ENCODE assay signal across 8 cellular contexts in the genomic region with DNA sequence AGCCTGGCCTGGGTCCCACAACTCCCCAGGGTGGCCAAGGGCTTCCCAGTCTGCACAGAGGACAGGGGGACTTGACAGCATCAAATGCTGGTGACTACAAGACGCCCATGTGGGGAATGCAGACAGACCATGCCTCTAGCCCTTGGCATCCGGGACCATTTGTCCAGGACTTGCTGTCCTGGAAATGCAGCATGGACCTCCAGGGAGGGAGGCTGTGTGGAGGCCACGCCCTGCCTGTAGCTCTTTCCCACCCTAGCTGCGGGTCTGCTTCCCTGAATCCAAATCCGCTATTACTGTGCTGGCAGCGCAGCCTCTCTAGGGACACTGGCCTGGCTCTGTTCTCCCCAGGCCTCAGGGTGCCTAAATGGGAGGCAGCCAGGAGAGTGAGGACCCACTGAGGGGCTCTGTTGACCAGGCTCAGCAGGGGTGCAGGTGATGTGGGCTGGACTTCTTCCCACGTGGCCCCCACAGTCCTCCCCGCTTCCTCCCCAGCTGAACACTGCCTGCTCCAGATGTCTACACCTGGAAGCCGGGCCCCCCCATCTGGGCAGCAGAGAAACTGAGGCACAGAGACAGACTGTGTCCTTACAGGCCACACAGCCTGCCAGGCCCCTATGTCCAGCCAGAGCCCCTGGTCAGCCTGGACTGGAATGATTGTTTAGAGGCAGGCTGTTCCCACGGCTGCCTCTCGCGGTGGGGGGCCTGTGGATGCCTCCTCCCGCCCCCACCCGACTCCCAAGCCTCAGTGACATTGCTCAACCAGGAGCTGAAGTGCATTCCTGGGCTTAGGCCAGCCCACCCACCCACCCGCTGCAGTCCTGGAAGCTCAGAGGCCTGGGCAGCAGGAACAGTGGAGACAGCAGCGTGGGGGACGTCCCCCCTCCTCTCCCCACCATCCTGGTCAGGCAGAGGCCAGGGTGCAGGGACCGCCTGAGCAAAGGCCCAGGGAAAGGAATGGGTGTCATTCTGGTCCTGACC. TPM values are rescaled to one million over a fixed set of nuclear protein-coding genes. Genes with fewer than 3 reads are reported as not detected.
A peak's percentile ranks its signal among the peaks of the same experiment; 100 is the strongest.
DNase-seq lines count a peak whose midpoint lies in the region; ATAC-seq and TF ChIP-seq lines count a peak whose summit lies in the region.
"Not testable (repeated sequence)": the region's sequence is repeated elsewhere in the genome, so short reads cannot be mapped to it uniquely, and the experiment has no call there.
"Had no signal": no experiment of that assay in that cellular context is flagged by ENCODE, and none has a peak within 500 bp of the region (broad histone marks: within the 10 kb centered on the region; RNA-seq: fewer than 3 reads in every experiment).

No MANE protein-coding gene starts in this region.

- H3K27ac Mint-ChIP-seq in activated CD8-positive, alpha-beta T cell treated with anti-CD3 and anti-CD28 coated beads, Interleukin-2, amount 10 ng/mL, durations not matched to agents 7 days and 5 days: peak overlapping the region; percentile 46
- peak overlapping the region; percentile 93 for H3K27ac Mint-ChIP-seq in chondrocyte (ENCODE audit: unreplicated experiment)

- ATAC-seq in activated CD8-positive, alpha-beta T cell treated with anti-CD3 and anti-CD28 coated beads, Interleukin-2, amount 10 ng/mL, durations not matched to agents 7 days and 5 days: not testable (repeated sequence)

- H3K27ac ChIP-seq in ovary: peak overlapping the region; percentile 86 to 93
- H3K27ac ChIP-seq in stomach: peak overlapping the region; percentile 70 to 88 (median 85)

- intact Hi-C loops in ovary (cut with DNase I): loop anchor here in 3 of 4 donors (5.0 kb wide), 3 partner anchors 39 to 59 kb away; no protein-coding TSS in a partner anchor
- intact Hi-C loops in stomach (cut with DNase I; ENCODE audit: low total_unique reads): loop anchor here (10.0 kb wide), 1 partner anchor 61 kb away; the partner anchor contains the start of gene SUSD2

- TF ChIP-seq CTCF in chondrocyte (IDR thresholded peaks at IDR 0.05); fibroblast of villous mesenchyme (IDR thresholded peaks at IDR 0.05; ENCODE audit: insufficient read depth, low read depth, low read length); ovary (IDR thresholded peaks at IDR 0.05); stomach (IDR thresholded peaks at IDR 0.05): not testable (repeated sequence)

- not testable (repeated sequence) for TF ChIP-seq POLR2A in ovary (IDR thresholded peaks at IDR 0.05); stomach (IDR thresholded peaks at IDR 0.05)

- not testable (repeated sequence) for H3K4me3 ChIP-seq in fibroblast of villous mesenchyme (ENCODE audit: low read depth, low read length)
- H3K4me3 ChIP-seq in ovary (peak overlapping the region; percentile 1), stomach (peak overlapping the region in 3 of 4 donors; percentile 21 to 44 (median 25))

- H3K9me3 ChIP-seq in ovary, stomach: not testable (repeated sequence)

- not testable (repeated sequence) for H3K9me3 Mint-ChIP-seq in activated CD8-positive, alpha-beta T cell treated with anti-CD3 and anti-CD28 coated beads, Interleukin-2, amount 10 ng/mL, durations not matched to agents 7 days and 5 days (ENCODE audit: insufficient read depth); chondrocyte (ENCODE audit: low read depth)

- peak; percentile 30 for DNase-seq in GM03348 (ENCODE audit: low spot score)
- not testable (repeated sequence) for DNase-seq in activated CD8-positive, alpha-beta T cell treated with anti-CD3 and anti-CD28 coated beads, Interleukin-2, amount 10 ng/mL, durations not matched to agents 7 days and 5 days
- DNase-seq in chondrocyte (ENCODE audit: low spot score): peak; percentile 90
- peak; percentile 87 for DNase-seq in fibroblast of villous mesenchyme (ENCODE audit: low read depth)
- peak; percentile 27 for DNase-seq in left kidney (ENCODE audit: low read depth, low spot score)
- peak; percentile 57 to 80 (median 77) for DNase-seq in ovary
- peak; percentile 38 for DNase-seq in stomach

- POLR2A ChIA-PET in activated CD8-positive, alpha-beta T cell treated with anti-CD3 and anti-CD28 coated beads, Interleukin-2, amount 10 ng/mL, durations not matched to agents 7 days and 5 days (lab: Charles Lee): not testable (repeated sequence)

- H3K36me3 Mint-ChIP-seq in activated CD8-positive, alpha-beta T cell treated with anti-CD3 and anti-CD28 coated beads, Interleukin-2, amount 10 ng/mL, durations not matched to agents 7 days and 5 days (ENCODE audit: low read depth); chondrocyte (ENCODE audit: low read depth): not testable (repeated sequence)

- H3K4me3 Mint-ChIP-seq in activated CD8-positive, alpha-beta T cell treated with anti-CD3 and anti-CD28 coated beads, Interleukin-2, amount 10 ng/mL, durations not matched to agents 7 days and 5 days: not testable (repeated sequence)
- peak overlapping the region; percentile 59 for H3K4me3 Mint-ChIP-seq in chondrocyte (ENCODE audit: unreplicated experiment)

- not testable (repeated sequence) for H3K27me3 ChIP-seq in ovary, stomach

- H3K4me1 ChIP-seq in ovary (ENCODE audit: insufficient read depth) (peaks cover 21% of the 10 kb centered on the region), stomach (peaks cover 21 to 59% (median 36%) of the 10 kb centered on the region in 4 donors)

- not testable (repeated sequence) for H3K36me3 ChIP-seq in ovary, stomach

- not testable (repeated sequence) for H3K27me3 Mint-ChIP-seq in activated CD8-positive, alpha-beta T cell treated with anti-CD3 and anti-CD28 coated beads, Interleukin-2, amount 10 ng/mL, durations not matched to agents 7 days and 5 days (ENCODE audit: low read depth); chondrocyte (ENCODE audit: low read depth)

- WGBS in ovary, 3 donors: 15 to 20% (median 18%) methylated on average over 16 to 18 of the region's 18 CpGs
- WGBS in stomach, 5 donors: 48 to 76% (median 70%) methylated on average over 12 to 18 of the region's 18 CpGs

- peaks cover 45% of the 10 kb centered on the region for H3K4me1 Mint-ChIP-seq in activated CD8-positive, alpha-beta T cell treated with anti-CD3 and anti-CD28 coated beads, Interleukin-2, amount 10 ng/mL, durations not matched to agents 7 days and 5 days (ENCODE audit: low read depth)
- H3K4me1 Mint-ChIP-seq in chondrocyte (ENCODE audit: low read depth): peaks cover 64% of the 10 kb centered on the region

- CTCF ChIA-PET in activated CD8-positive, alpha-beta T cell treated with anti-CD3 and anti-CD28 coated beads, Interleukin-2, amount 10 ng/mL, durations not matched to agents 7 days and 5 days (lab: Charles Lee): interaction anchor here (0.9 to 1.5 kb wide), 3 partner anchors 14 to 88 kb away, joined by 3 to 6 read pairs (median 3); no protein-coding TSS in a partner anchor

- peak; percentile 30 for TF ChIP-seq EP300 in ovary (IDR thresholded peaks at IDR 0.05)
- TF ChIP-seq EP300 in stomach (IDR thresholded peaks at IDR 0.05): peak; percentile 69

RNA-seq across cellular contexts. Expression of gene GGT5, which starts 1.0 kb away (rescaled TPM):
- under 1 TPM; 0.29 to 0.44 TPM for total RNA-seq in activated CD8-positive, alpha-beta T cell treated with anti-CD3 and anti-CD28 coated beads, Interleukin-2, amount 10 ng/mL, durations not matched to agents 7 days and 5 days
- total RNA-seq in chondrocyte (30.7 to 47.2 TPM (median 37.5 TPM) in 3 replicates), fibroblast of villous mesenchyme (0.97 and 2.2 TPM in 2 replicates), ovary (10 to 100 TPM in 6 of 7 donors, 1 to 10 TPM in 1; 4.6 to 34.0 (median 18.0) TPM), stomach (10 to 100 TPM in 4 of 5 donors, 1 to 10 TPM in 1; 9.9 to 48.8 (median 29.0) TPM)
- polyA plus RNA-seq in ovary (10 to 100 TPM; 24.7 to 32.1 TPM), stomach (10 to 100 TPM; 17.0 to 22.6 (median 18.2) TPM)
- total RNA-seq: GM12878 had no signal

RNA-seq across cellular contexts. Expression of gene SPECC1L, which starts 24.8 kb away (rescaled TPM):
- 10 to 100 TPM; 57.6 to 59.7 TPM for total RNA-seq in activated CD8-positive, alpha-beta T cell treated with anti-CD3 and anti-CD28 coated beads, Interleukin-2, amount 10 ng/mL, durations not matched to agents 7 days and 5 days
- 78.7 to 92.6 TPM (median 91.3 TPM) in 3 replicates for total RNA-seq in chondrocyte
- 30.3 and 40.2 TPM in 2 replicates for total RNA-seq in fibroblast of villous mesenchyme
- 10 to 100 TPM; 22.3 to 94.4 (median 67.9) TPM for total RNA-seq in ovary
- 10 to 100 TPM; 19.3 to 47.2 TPM for polyA plus RNA-seq in ovary
- total RNA-seq in stomach: 10 to 100 TPM; 19.0 to 53.1 (median 32.7) TPM
- polyA plus RNA-seq in stomach: 1 to 10 TPM; 6.0 to 8.5 (median 6.1) TPM
